22 cellular contexts compared by ENCODE assay signal in the genomic region with DNA sequence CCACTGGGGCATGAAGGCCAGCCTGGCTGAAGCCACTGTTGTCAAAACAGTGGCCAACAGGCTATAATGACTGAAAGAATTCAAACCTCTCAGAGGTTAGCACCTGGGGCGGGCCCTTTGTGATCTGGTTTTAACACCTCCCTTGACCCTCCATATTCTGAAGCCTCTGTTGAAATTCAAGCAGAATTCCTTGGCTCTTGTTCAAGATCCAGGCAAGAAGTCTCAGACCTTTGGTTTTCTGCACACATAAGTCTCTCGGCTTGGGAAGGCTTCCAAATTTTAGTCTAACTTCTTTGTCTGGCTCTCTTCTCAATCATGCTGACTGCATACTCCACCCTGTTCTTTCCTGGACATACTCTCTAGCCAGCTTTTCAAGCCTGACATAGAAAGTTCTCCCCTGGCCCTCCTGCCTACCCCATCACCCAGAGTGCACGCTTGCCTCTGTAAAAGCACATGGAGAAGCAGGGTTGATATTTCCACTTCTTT.
DNase-seq lines count a peak whose midpoint lies in the region; ATAC-seq and TF ChIP-seq lines count a peak whose summit lies in the region.
"Had no signal": no experiment of that assay in that cellular context is flagged by ENCODE, and none has a peak within 500 bp of the region (broad histone marks: within the 10 kb centered on the region; RNA-seq: fewer than 3 reads in every experiment).

No MANE protein-coding gene starts in this region.

- no peak for TF ChIP-seq CTCF in parathyroid adenoma (IDR thresholded peaks at IDR 0.05)
- no peak for TF ChIP-seq CTCF in spleen (IDR thresholded peaks at IDR 0.05 in 8 of 11, conservative IDR thresholded peaks at IDR 0.05 in 3 of 11)

- peaks cover 1 to 4% of the 10 kb centered on the region in 2 donors for H3K9me3 Mint-ChIP-seq in stimulated activated naive CD8-positive, alpha-beta T cell treated with anti-CD3 and anti-CD28 coated beads, Interleukin-15, amount 100 ng/mL, for 72 hours
- H3K9me3 Mint-ChIP-seq: activated naive CD4-positive, alpha-beta T cell treated with anti-CD3 and anti-CD28 coated beads, Interleukin-2, amount 50 U/mL, for 24 hours had no signal

- peak overlapping the region; percentile 9 for H2AFZ ChIP-seq in parathyroid adenoma

- 79 to 92% (median 84%) methylated on average over 3 of the region's 3 CpGs for WGBS in spleen, 5 donors

- H3K79me2 ChIP-seq in parathyroid adenoma, result no peaks in the 10 kb centered on the region

- H3K27me3 Mint-ChIP-seq in stimulated activated naive CD8-positive, alpha-beta T cell treated with anti-CD3 and anti-CD28 coated beads, Interleukin-15, amount 100 ng/mL, for 72 hours, result peaks cover 33% of the 10 kb centered on the region

- H3K4me1 ChIP-seq in parathyroid adenoma (no peaks in the 10 kb centered on the region), spleen (peaks cover 0 to 8% (median 6%) of the 10 kb centered on the region in 6 donors)

- intact Hi-C loops in left ventricle myocardium superior (cut with micrococcal nuclease), result no loop called here
- intact Hi-C loops in spleen (cut with DNase I; ENCODE audit: low total_unique reads), result no loop called here

- H3K27me3 ChIP-seq in parathyroid adenoma (ENCODE audit: control insufficient read depth, insufficient read depth, low read length) (no peaks in the 10 kb centered on the region), spleen (replicated peaks in 1 of 7) (no peaks in the 10 kb centered on the region)

- no peak overlapping the region for H3K27ac Mint-ChIP-seq in stimulated activated naive CD8-positive, alpha-beta T cell treated with anti-CD3 and anti-CD28 coated beads, Interleukin-15, amount 100 ng/mL, for 72 hours
- H3K27ac Mint-ChIP-seq: activated naive CD4-positive, alpha-beta T cell treated with anti-CD3 and anti-CD28 coated beads, Interleukin-2, amount 50 U/mL, for 24 hours; IgD-negative memory B cell; memory B cell; stimulated activated memory B cell treated with anti-CD40 and anti-IgM and Interleukin-4, amounts not matched to agents 10 μg/mL and 1 μg/mL and 100 μg/mL, for 72 hours; T-helper 17 cell had no signal

- H3K27ac ChIP-seq in parathyroid adenoma (no peak overlapping the region), spleen (no peak overlapping the region)
- H3K27ac ChIP-seq: psoas muscle, VCaP had no signal

- in situ Hi-C loops in Caki2 (cut with HindIII; ENCODE audit: low pct_unique_long_range_greater_than_20kb, low sequenced_read_pairs), result no loop called here

- H3K4me3 ChIP-seq in parathyroid adenoma (ENCODE audit: low read depth, low read length) (no peak overlapping the region), spleen (no peak overlapping the region)
- H3K4me3 ChIP-seq: psoas muscle had no signal

- H3K4me1 Mint-ChIP-seq in stimulated activated naive CD8-positive, alpha-beta T cell treated with anti-CD3 and anti-CD28 coated beads, Interleukin-15, amount 100 ng/mL, for 72 hours, result no peaks in the 10 kb centered on the region
- H3K4me1 Mint-ChIP-seq: activated naive CD4-positive, alpha-beta T cell treated with anti-CD3 and anti-CD28 coated beads, Interleukin-2, amount 50 U/mL, for 24 hours had no signal

- H3K9ac ChIP-seq in parathyroid adenoma, result no peak overlapping the region

- H3K4me3 Mint-ChIP-seq in stimulated activated naive CD8-positive, alpha-beta T cell treated with anti-CD3 and anti-CD28 coated beads, Interleukin-15, amount 100 ng/mL, for 72 hours, result no peak overlapping the region
- H3K4me3 Mint-ChIP-seq: activated naive CD4-positive, alpha-beta T cell treated with anti-CD3 and anti-CD28 coated beads, Interleukin-2, amount 50 U/mL, for 24 hours; IgD-negative memory B cell; memory B cell; neural crest cell; stimulated activated memory B cell treated with anti-CD40 and anti-IgM and Interleukin-4, amounts not matched to agents 10 μg/mL and 1 μg/mL and 100 μg/mL, for 72 hours; T-helper 17 cell had no signal

- H3K36me3 ChIP-seq in parathyroid adenoma (ENCODE audit: control insufficient read depth, insufficient read depth, low read length) (no peaks in the 10 kb centered on the region), spleen (no peaks in the 10 kb centered on the region)

- H3K4me2 ChIP-seq in parathyroid adenoma (ENCODE audit: low read length), result no peak overlapping the region

- TF ChIP-seq POLR2A in spleen (IDR thresholded peaks at IDR 0.05), result no peak

- H3K9me3 ChIP-seq in parathyroid adenoma (ENCODE audit: control insufficient read depth, low read length) (no peaks in the 10 kb centered on the region), spleen (peaks cover 0 to 13% (median 3%) of the 10 kb centered on the region in 8 donors)
- H3K9me3 ChIP-seq: psoas muscle had no signal

- DNase-seq in Caki2 (ENCODE audit: low read depth) (peak; percentile 58), astrocyte of the hippocampus (ENCODE audit: low read depth, low spot score) (peak; percentile 64), left ventricle myocardium superior (no peak), spleen (no peak)
- no peak for DNase-seq in stimulated activated naive CD8-positive, alpha-beta T cell treated with anti-CD3 and anti-CD28 coated beads, Interleukin-15, amount 100 ng/mL, for 72 hours
- DNase-seq in activated naive CD4-positive, alpha-beta T cell treated with anti-CD3 and anti-CD28 coated beads, Interleukin-2, amount 50 U/mL, for 16 hours, result no peak
- DNase-seq: activated CD4-positive, alpha-beta T cell treated with anti-CD3 and anti-CD28 coated beads, Interleukin-2, amount 50 U/mL, for 48 hours; dermis blood vessel endothelial cell; GOT3; MV-4-11; NCI-H2029; NCI-H510A treated with DMSO at 0.1 percent for 48 hours; psoas muscle; stimulated activated CD4-positive, alpha-beta T cell treated with anti-CD3 and anti-CD28 coated beads, Interleukin-15, amount 100 ng/mL, for 24 hours; T-helper 17 cell had no signal

- ATAC-seq in left ventricle myocardium superior, result peak; percentile 62
- no peak for ATAC-seq in stimulated activated naive CD8-positive, alpha-beta T cell treated with anti-CD3 and anti-CD28 coated beads, Interleukin-15, amount 100 ng/mL, for 72 hours
- ATAC-seq: stimulated activated memory B cell treated with anti-CD40 and anti-IgM and Interleukin-4, amounts not matched to agents 10 μg/mL and 1 μg/mL and 100 μg/mL, for 72 hours; T-helper 17 cell had no signal

Comparison
In these comparisons a context has a peak if more than half of its experiments do, and no peak if none do; other contexts are left out.
1. DNase-seq: peak in Caki2 (single experiment) and astrocyte of the hippocampus (single experiment); none in left ventricle myocardium superior (single experiment), stimulated activated naive CD8-positive, alpha-beta T cell treated with anti-CD3 and anti-CD28 coated beads, Interleukin-15, amount 100 ng/mL, for 72 hours (0 of 2), spleen (single experiment) and activated naive CD4-positive, alpha-beta T cell treated with anti-CD3 and anti-CD28 coated beads, Interleukin-2, amount 50 U/mL, for 16 hours (single experiment).